Comparison of ENCODE assay signal across 8 cellular contexts in the genomic region with DNA sequence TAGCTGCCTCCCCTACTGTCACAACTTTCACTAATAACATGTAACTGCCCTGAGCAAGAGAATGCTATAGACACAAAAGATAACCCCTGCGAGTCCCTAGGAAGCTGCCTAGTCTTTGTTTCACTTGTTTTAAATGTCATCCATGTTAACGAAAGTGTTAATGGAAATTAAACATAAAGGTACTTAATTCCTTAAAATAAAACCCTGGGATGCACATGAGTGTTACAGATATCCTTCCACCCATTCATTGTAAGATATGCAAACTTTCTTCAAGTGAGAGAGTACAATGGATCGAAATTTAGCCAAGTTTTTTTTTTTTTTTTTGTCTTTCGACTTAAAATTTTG. TPM values are rescaled to one million over a fixed set of nuclear protein-coding genes. Genes with fewer than 3 reads are reported as not detected.
DNase-seq lines count a peak whose midpoint lies in the region; ATAC-seq and TF ChIP-seq lines count a peak whose summit lies in the region.

No MANE protein-coding gene starts in this region.

- TF ChIP-seq EP300 in gastroesophageal sphincter (IDR thresholded peaks at IDR 0.05) = no peak

- intact Hi-C loops in gastrocnemius medialis (cut with DNase I; ENCODE audit: low total_unique reads) = loop anchor here (2.0 to 5.0 kb wide), 2 partner anchors 45 to 140 kb away; no protein-coding TSS in a partner anchor

- no peak for DNase-seq in GM12864 (ENCODE audit: low read depth)
- no peak for DNase-seq in gastrocnemius medialis
- DNase-seq in GM19240 (ENCODE audit: insufficient read length, low spot score) = no peak
- no peak for DNase-seq in GM10248 (ENCODE audit: extremely low spot score)
- DNase-seq in SHP77 (lab: John Stamatoyannopoulos, UW) = no peak

- H3K27ac ChIP-seq in SU-DHL-6 (ENCODE audit: low read depth, low read length) (no peak overlapping the region), gastroesophageal sphincter (peak overlapping the region in 1 of 4 donors; percentile 93), gastrocnemius medialis (peak overlapping the region; percentile 66 to 86 (median 76))

- 5 to 11% methylated on average over 4 of the region's 4 CpGs for WGBS in gastroesophageal sphincter (ENCODE audit: low coverage in 1 of 2), 2 donors

- CTCF ChIA-PET in GM10248 (lab: Yijun Ruan, JAX) = interaction anchor here (1.0 to 2.5 kb wide), 9 partner anchors 19 to 436 kb away, joined by 3 to 13 read pairs (median 4); no protein-coding TSS in a partner anchor

- POLR2A ChIA-PET in GM10248 (lab: Yijun Ruan, JAX) = interaction anchor here (0.8 to 2.2 kb wide), 3 partner anchors 9 to 14 kb away, joined by 3 to 7 read pairs (median 7); no protein-coding TSS in a partner anchor

- H3K9me2 ChIP-seq in SU-DHL-6 (replicated peaks; ENCODE audit: insufficient read depth, low read length) = no peaks in the 10 kb centered on the region

- H3K4me3 ChIP-seq in GM12864 (ENCODE audit: low read depth, low read length) = peak overlapping the region; percentile 89
- peak overlapping the region; percentile 67 for H3K4me3 ChIP-seq in SU-DHL-6 (ENCODE audit: insufficient read depth, low read length, poor library complexity, severe bottlenecking)
- peak overlapping the region; percentile 83 to 89 for H3K4me3 ChIP-seq in gastroesophageal sphincter
- peak overlapping the region; percentile 72 to 92 (median 78) for H3K4me3 ChIP-seq in gastrocnemius medialis

- H3K9ac ChIP-seq in SU-DHL-6 (ENCODE audit: low read length) = peak overlapping the region; percentile 63; the same call in 1 of the 2 replicates

- peak overlapping the region; percentile 98 for H2AFZ ChIP-seq in SU-DHL-6 (ENCODE audit: low read depth, low read length, severe bottlenecking)

- H3K36me3 ChIP-seq in SU-DHL-6 (ENCODE audit: low read length) (no peaks in the 10 kb centered on the region), gastroesophageal sphincter (no peaks in the 10 kb centered on the region), gastrocnemius medialis (no peaks in the 10 kb centered on the region)

- no peaks in the 10 kb centered on the region for H3K9me3 ChIP-seq in SU-DHL-6 (ENCODE audit: insufficient read depth, low read length)
- H3K9me3 ChIP-seq in gastroesophageal sphincter = no peaks in the 10 kb centered on the region
- no peaks in the 10 kb centered on the region for H3K9me3 ChIP-seq in gastrocnemius medialis

- in situ Hi-C loops in gastrocnemius medialis (cut with MboI; ENCODE audit: low sequenced_read_pairs in 4 of 4) = no loop called here

- H3K4me1 ChIP-seq in gastroesophageal sphincter (peaks cover 0 to 31% (median 2%) of the 10 kb centered on the region in 3 donors), gastrocnemius medialis (peaks cover 10 to 44% of the 10 kb centered on the region in 2 donors)

- H3K79me2 ChIP-seq in SU-DHL-6 (ENCODE audit: insufficient read depth, low read length) = no peaks in the 10 kb centered on the region

- peaks cover 15% of the 10 kb centered on the region for H3F3A ChIP-seq in SU-DHL-6 (ENCODE audit: insufficient read depth)

- H3K4me2 ChIP-seq in SU-DHL-6 (ENCODE audit: low read depth, low read length, poor library complexity, severe bottlenecking) = peak overlapping the region; percentile 73

- TF ChIP-seq CTCF in GM12864 (IDR thresholded peaks at IDR 0.05; ENCODE audit: low read depth, low read length, missing control alignments) = no peak
- TF ChIP-seq CTCF in SU-DHL-6 (IDR thresholded peaks at IDR 0.05; ENCODE audit: insufficient read depth, low read length, poor library complexity, severe bottlenecking) = no peak
- TF ChIP-seq CTCF in gastroesophageal sphincter (IDR thresholded peaks at IDR 0.05) = no peak
- no peak for TF ChIP-seq CTCF in gastrocnemius medialis (IDR thresholded peaks at IDR 0.05 in 4 of 5, conservative IDR thresholded peaks at IDR 0.05 in 1 of 5)
- TF ChIP-seq CTCF in GM10248 (IDR thresholded peaks at IDR 0.05; ENCODE audit: control extremely low read depth, extremely low read depth, low read depth, missing control alignments) = no peak

- H3K27me3 ChIP-seq in SU-DHL-6 (ENCODE audit: low read length) = no peaks in the 10 kb centered on the region
- H3K27me3 ChIP-seq in gastroesophageal sphincter = no peaks in the 10 kb centered on the region
- H3K27me3 ChIP-seq in gastrocnemius medialis = no peaks in the 10 kb centered on the region

- ATAC-seq in gastroesophageal sphincter (no peak), gastrocnemius medialis (no peak), HG03571 (IDR thresholded peaks at IDR 0.05; ENCODE audit: unreplicated experiment) (no peak)

- TF ChIP-seq POLR2A in gastroesophageal sphincter (IDR thresholded peaks at IDR 0.05) (no peak), gastrocnemius medialis (IDR thresholded peaks at IDR 0.05) (no peak)

- 0 out of 2 replicates have a peak, but pooled peaks cover 4% of the 10 kb centered on the region for H4K20me1 ChIP-seq in SU-DHL-6 (ENCODE audit: low read depth, low read length)

RNA-seq across cellular contexts. Expression of gene CDK14, which starts 1.4 kb away (rescaled TPM):
- total RNA-seq in gastroesophageal sphincter (10 to 100 TPM; 14.8 to 28.7 (median 18.4) TPM), gastrocnemius medialis (1 to 10 TPM; 3.9 to 8.6 (median 7.3) TPM)
